ENCODE assay signal across 8 cellular contexts in genomic region chr4:184983660-184984356, GRCh38. TPM values are rescaled to one million over a fixed set of nuclear protein-coding genes. Genes with fewer than 3 reads are reported as not detected.
A peak's percentile ranks its signal among the peaks of the same experiment; 100 is the strongest.
DNase-seq lines count a peak whose midpoint lies in the region; ATAC-seq, FAIRE-seq and TF ChIP-seq lines count a peak whose summit lies in the region.

No MANE protein-coding gene starts in this region.

- H3K36me3 ChIP-seq in A673 (ENCODE audit: insufficient read depth, low read length, poor library complexity, severe bottlenecking) (no peaks in the 10 kb centered on the region), endothelial cell of umbilical vein (ENCODE audit: control insufficient read depth in 2 of 2, extremely low read depth in 1 of 2, insufficient read depth in 2 of 2, low read length in 2 of 2) (no peaks in the 10 kb centered on the region), testis (ENCODE audit: low read depth, missing control alignments) (no peaks in the 10 kb centered on the region)

- no peaks in the 10 kb centered on the region for H3K36me3 Mint-ChIP-seq in nephron progenitor cell (ENCODE audit: low read depth)

- TF ChIP-seq POLR2A in endothelial cell of umbilical vein (IDR thresholded peaks at IDR 0.05; ENCODE audit: low read depth, low read length) (no peak), testis (IDR thresholded peaks at IDR 0.05) (no peak)

- H3K9me3 ChIP-seq in A673 (ENCODE audit: low read depth, low read length, poor library complexity, severe bottlenecking) (no peaks in the 10 kb centered on the region), endothelial cell of umbilical vein (replicated peaks; ENCODE audit: control insufficient read depth, insufficient read depth, low read length) (no peaks in the 10 kb centered on the region), testis (no peaks in the 10 kb centered on the region)

- H3K79me2 ChIP-seq in endothelial cell of umbilical vein (ENCODE audit: control insufficient read depth, insufficient read depth, low read length), result no peaks in the 10 kb centered on the region

- no peak overlapping the region for H3K4me3 ChIP-seq in A673 (ENCODE audit: low read depth, low read length, poor library complexity, severe bottlenecking)
- H3K4me3 ChIP-seq in endothelial cell of umbilical vein (replicated peaks in 1 of 3; ENCODE audit: insufficient read depth in 1 of 3, low read depth in 1 of 3, low read length in 3 of 3), result no peak overlapping the region
- no peak overlapping the region for H3K4me3 ChIP-seq in testis

- H3K27me3 Mint-ChIP-seq in nephron progenitor cell (ENCODE audit: low read depth, poor library complexity), result peaks cover 15% of the 10 kb centered on the region

- peaks cover under 1% of the 10 kb centered on the region for H3K4me1 Mint-ChIP-seq in nephron progenitor cell

- no peak for FAIRE-seq in endothelial cell of umbilical vein (lab: Jason Lieb, UNC)

- WGBS in testis, 2 donors, result 22 to 39% methylated on average over 20 to 21 of the region's 21 CpGs

- ATAC-seq in GM18502 (IDR thresholded peaks at IDR 0.05; ENCODE audit: poor library complexity, unreplicated experiment), result peak; percentile 81
- peak; percentile 77 for ATAC-seq in HG03066 (IDR thresholded peaks at IDR 0.05; ENCODE audit: low read depth, unreplicated experiment)

- H3K27me3 ChIP-seq in A673 (replicated peaks; ENCODE audit: insufficient read depth, low read depth, low read length, poor library complexity) (no peaks in the 10 kb centered on the region), endothelial cell of umbilical vein (ENCODE audit: control insufficient read depth in 2 of 2, insufficient read depth in 2 of 2, low read length in 2 of 2) (peaks cover 0 to 1% of the 10 kb centered on the region in 2 experiments), testis (no peaks in the 10 kb centered on the region)

- H3K9me3 Mint-ChIP-seq in nephron progenitor cell, result no peaks in the 10 kb centered on the region

- H3K27ac ChIP-seq in A673 (ENCODE audit: low read depth, low read length, poor library complexity, severe bottlenecking) (no peak overlapping the region), endothelial cell of umbilical vein (ENCODE audit: insufficient read depth, low read depth, low read length) (no peak overlapping the region), testis (no peak overlapping the region)

- CTCF ChIA-PET in A673 (lab: Charles Lee), result interaction anchor here (2.0 kb wide), 1 partner anchor 238 kb away, joined by 12 read pairs; no protein-coding TSS in a partner anchor
- CTCF ChIA-PET in endothelial cell of umbilical vein (lab: Charles Lee), result interaction anchor here (0.7 to 3.6 kb wide), 4 partner anchors 237 to 720 kb away, joined by 3 to 40 read pairs (median 5); no protein-coding TSS in a partner anchor

- DNase-seq in A673 (ENCODE audit: low spot score), result peak; percentile 83
- DNase-seq in NCI-H2227 (lab: John Stamatoyannopoulos, UW; ENCODE audit: unreplicated experiment), result peak; percentile 79
- DNase-seq in activated CD4-positive, alpha-beta T cell treated with anti-CD3 and anti-CD28 coated beads, Interleukin-2, amount 50 U/mL, for 4 hours, result peak; percentile 41 to 43
- DNase-seq in endothelial cell of umbilical vein (ENCODE audit: low read depth, low spot score), result peak; percentile 25
- peak; percentile 82 for DNase-seq in nephron progenitor cell
- DNase-seq in testis, result peak; percentile 65

- TF ChIP-seq CTCF in A673 (conservative IDR thresholded peaks at IDR 0.05; ENCODE audit: low read depth, low read length) (peak; percentile 56), endothelial cell of umbilical vein (IDR thresholded peaks at IDR 0.05; ENCODE audit: extremely low read depth in 1 of 2, insufficient read depth in 1 of 2, low read depth in 1 of 2, low read length in 2 of 2) (no peak), nephron progenitor cell (IDR thresholded peaks at IDR 0.05) (peak; percentile 27), testis (IDR thresholded peaks at IDR 0.05) (peak in 1 of 3 experiments; percentile 25)

- H3K4me1 ChIP-seq in A673 (ENCODE audit: insufficient read depth, low read length, poor library complexity, severe bottlenecking) (peaks cover 5% of the 10 kb centered on the region), endothelial cell of umbilical vein (ENCODE audit: control insufficient read depth, extremely low read depth, insufficient read depth, low read length) (no peaks in the 10 kb centered on the region), testis (peaks cover 7% of the 10 kb centered on the region)

- no TSS peak for BruUV-seq in A673 (replicated peaks; lab: Mats Ljungman, UMichigan)
- BruUV-seq in endothelial cell of umbilical vein (replicated peaks; lab: Mats Ljungman, UMichigan), result no TSS peak

- H2AFZ ChIP-seq in endothelial cell of umbilical vein (ENCODE audit: low read depth, low read length), result no peak overlapping the region

- POLR2A ChIA-PET in A673 (lab: Charles Lee; ENCODE audit: low non-redundant PET), result interaction anchor here (0.5 to 0.6 kb wide), 2 partner anchors 249 to 720 kb away, joined by 3 to 8 read pairs; no protein-coding TSS in a partner anchor
- POLR2A ChIA-PET in endothelial cell of umbilical vein (lab: Charles Lee), result no interaction called here

- H3K9me1 ChIP-seq in endothelial cell of umbilical vein (replicated peaks; ENCODE audit: control insufficient read depth, extremely low read depth, insufficient read depth, low read length), result no peaks in the 10 kb centered on the region

- no peak overlapping the region for H3K27ac Mint-ChIP-seq in nephron progenitor cell

- intact Hi-C loops in A673 (cut with micrococcal nuclease; ENCODE audit: unreplicated experiment) (loop anchor here (1.0 to 10.0 kb wide), 3 partner anchors 239 to 719 kb away; no protein-coding TSS in a partner anchor), endothelial cell of umbilical vein (cut with micrococcal nuclease) (loop anchor here (2.0 kb wide), 1 partner anchor 239 kb away; no protein-coding TSS in a partner anchor), testis (cut with DNase I; ENCODE audit: low total_unique reads) (no loop called here)

- dilution Hi-C loops in endothelial cell of umbilical vein (cut with MboI; ENCODE audit: extremely low pct_ligation_motif_present, low sequenced_read_pairs), result no loop called here

- H4K20me1 ChIP-seq in endothelial cell of umbilical vein (replicated peaks; ENCODE audit: control insufficient read depth, extremely low read depth, insufficient read depth, low read length), result no peaks in the 10 kb centered on the region

- H3K4me2 ChIP-seq in endothelial cell of umbilical vein (ENCODE audit: insufficient read depth, low read length), result no peak overlapping the region

- H3K9ac ChIP-seq in endothelial cell of umbilical vein (replicated peaks; ENCODE audit: extremely low read depth, insufficient read depth, low read length), result no peak overlapping the region

- no peak overlapping the region for H3K4me3 Mint-ChIP-seq in nephron progenitor cell

TF ChIP-seq in endothelial cell of umbilical vein, 7 proteins besides CTCF, POLR2A, EP300 and RAD21:
- TF ChIP-seq POLR2AphosphoS5 (IDR thresholded peaks at IDR 0.05; ENCODE audit: insufficient read depth, low read depth, low read length) (no peak), JUN (IDR thresholded peaks at IDR 0.05; ENCODE audit: borderline replicate concordance, insufficient read depth, insufficient read length, low read depth) (no peak), FOS (IDR thresholded peaks at IDR 0.05; ENCODE audit: borderline replicate concordance, insufficient read depth, low read length) (no peak), MAX (IDR thresholded peaks at IDR 0.05; ENCODE audit: insufficient read depth, insufficient read length) (no peak), EZH2 (IDR thresholded peaks at IDR 0.05; ENCODE audit: borderline replicate concordance, low read depth, low read length, severe bottlenecking) (no peak), GATA2 (IDR thresholded peaks at IDR 0.05; ENCODE audit: insufficient read depth, insufficient read length, low read depth, low read length) (no peak), MYC (IDR thresholded peaks at IDR 0.05; ENCODE audit: low read depth, low read length) (no peak)

RNA-seq across cellular contexts. Expression of gene HELT, which starts 34.5 kb away (rescaled TPM):
- total RNA-seq in A673 (2021) (not detected in 2 replicates), endothelial cell of umbilical vein (not detected in 2 replicates), testis (not detected)
- polyA plus RNA-seq in endothelial cell of umbilical vein (not detected in 2 replicates), testis (ENCODE audit: insufficient read depth, low read depth, low replicate concordance) (not detected)
- not detected in 2 replicates for polyA plus RNA-seq in endothelial cell of umbilical vein (2011; cell fraction: cytosol; rRNA removed)
- polyA plus RNA-seq in endothelial cell of umbilical vein (2011; cell fraction: nucleus; rRNA removed), result not detected in 2 replicates
- polyA plus RNA-seq in endothelial cell of umbilical vein (2012), result not detected in 2 replicates
- not detected in 2 replicates for polyA minus RNA-seq in endothelial cell of umbilical vein
- not detected for polyA minus RNA-seq in endothelial cell of umbilical vein (2011; cell fraction: cytosol; rRNA and poly(A)+ RNA removed)
- not detected in 2 replicates for polyA minus RNA-seq in endothelial cell of umbilical vein (2011; cell fraction: nucleus; rRNA and poly(A)+ RNA removed)

Comparison
In these comparisons a context has a peak if more than half of its experiments do, and no peak if none do; other contexts are left out.
1. DNase-seq: peak in every context shown above with its lines; median percentile 83 in A673; 82 in nephron progenitor cell; 79 in NCI-H2227; 65 in testis; 42 in activated CD4-positive, alpha-beta T cell treated with anti-CD3 and anti-CD28 coated beads, Interleukin-2, amount 50 U/mL, for 4 hours; 25 in endothelial cell of umbilical vein.
2. CTCF ChIP-seq: peak in A673 (single experiment) and nephron progenitor cell (single experiment); none in endothelial cell of umbilical vein (0 of 2).